1 cellular context compared by ENCODE assay signal in genomic region chr11:61361686-61362541, GRCh38.
A peak's percentile ranks its signal among the peaks of the same experiment; 100 is the strongest.
TF ChIP-seq lines count a peak whose summit lies in the region.

TSS of gene CYB561A3 (minus strand) at chr11:61361882. CDS start at chr11:61356713, 5,169 bp downstream.
TSS of gene TMEM138 (plus strand) at chr11:61362374. CDS start at chr11:61364391, 2,017 bp downstream.

TF ChIP-seq in K562, 482 proteins besides CTCF, POLR2A, EP300 and RAD21 (continued from another document and continues in another):
- TF ChIP-seq AFF4 (CRISPR knock-in tag; IDR thresholded peaks at IDR 0.05) (peak; percentile 80), MLLT1 (IDR thresholded peaks at IDR 0.05) (no peak; a peak in 1 of 4 replicates), ZBTB12 (CRISPR knock-in tag; IDR thresholded peaks at IDR 0.05) (no peak), COPS2 (conservative IDR thresholded peaks at IDR 0.05) (no peak), YBX1 (IDR thresholded peaks at IDR 0.05) (no peak), ZBTB5 (IDR thresholded peaks at IDR 0.05) (no peak), ZNF212 (CRISPR knock-in tag; IDR thresholded peaks at IDR 0.05) (no peak), ZNF140 (CRISPR knock-in tag; IDR thresholded peaks at IDR 0.05) (no peak), NR2C1 (IDR thresholded peaks at IDR 0.05) (peak; percentile 91), NR2C1 (tag; IDR thresholded peaks at IDR 0.05) (peak; percentile 95), CHD1 (IDR thresholded peaks at IDR 0.05; ENCODE audit: low read length) (no peak), SRSF3 (IDR thresholded peaks at IDR 0.05; ENCODE audit: insufficient read depth, low read length) (no peak), ZBED1 (IDR thresholded peaks at IDR 0.05) (no peak), PRMT5 (CRISPR knock-in tag; IDR thresholded peaks at IDR 0.05) (no peak), PHF21A (IDR thresholded peaks at IDR 0.05; ENCODE audit: borderline replicate concordance, low read depth) (no peak), STAT5B (CRISPR knock-in tag; IDR thresholded peaks at IDR 0.05) (no peak), DIDO1 (tag; IDR thresholded peaks at IDR 0.05; ENCODE audit: low read depth) (peak; percentile 54; the same call in 1 of the 2 replicates), KLF6 (CRISPR knock-in tag; IDR thresholded peaks at IDR 0.05; ENCODE audit: borderline replicate concordance) (no peak), HNRNPLL (IDR thresholded peaks at IDR 0.05; ENCODE audit: low read depth, low read length, poor library complexity, severe bottlenecking) (peak; percentile 64), HLTF (IDR thresholded peaks at IDR 0.05) (no peak; the same call in 1 of the 2 replicates), SMARCA4 (IDR thresholded peaks at IDR 0.05) (no peak), ZNF609 (CRISPR knock-in tag; IDR thresholded peaks at IDR 0.05; ENCODE audit: borderline replicate concordance) (no peak), NFYB (IDR thresholded peaks at IDR 0.05; ENCODE audit: extremely low read depth, insufficient read length) (peak; percentile 37), SRSF7 (optimal IDR thresholded peaks at IDR 0.05; ENCODE audit: low read depth, low read length) (no peak), CCNT2 (IDR thresholded peaks at IDR 0.05; ENCODE audit: borderline replicate concordance, extremely low read depth, insufficient read length, low read depth, low read length) (peak; percentile 53), SRSF1 (IDR thresholded peaks at IDR 0.05; ENCODE audit: low read depth, low read length) (no peak), YY1 (IDR thresholded peaks at IDR 0.05; ENCODE audit: borderline replicate concordance in 1 of 3, control insufficient read depth in 1 of 3, extremely low read depth in 1 of 3, insufficient read depth in 3 of 3, insufficient read length in 1 of 3, insufficient replicate concordance in 2 of 3, low read depth in 1 of 3, low read length in 2 of 3) (peak; percentile 87 to 97 (median 97)), CBFB (CRISPR knock-in tag; IDR thresholded peaks at IDR 0.05) (0 out of 2 replicates have a peak, but pooled peaks have one; percentile 52), CREB3 (tag; conservative IDR thresholded peaks at IDR 0.05; ENCODE audit: low read depth) (no peak), THRB (CRISPR knock-in tag; conservative IDR thresholded peaks at IDR 0.05) (peak; percentile 72; the same call in 1 of the 2 replicates), RUNX1 (IDR thresholded peaks at IDR 0.05; ENCODE audit: low read depth) (no peak), SNRNP70 (optimal IDR thresholded peaks at IDR 0.05; ENCODE audit: low read depth, low read length) (no peak), MBD1 (CRISPR knock-in tag; IDR thresholded peaks at IDR 0.05) (no peak), SFPQ (IDR thresholded peaks at IDR 0.05; ENCODE audit: low read depth, low read length) (no peak), POLR2B (IDR thresholded peaks at IDR 0.05; ENCODE audit: low read depth, partially characterized antibody) (peak; percentile 85), ZZZ3 (IDR thresholded peaks at IDR 0.05) (peak; percentile 92), SLC30A9 (CRISPR knock-in tag; IDR thresholded peaks at IDR 0.05) (no peak)
